In the genomic region with DNA sequence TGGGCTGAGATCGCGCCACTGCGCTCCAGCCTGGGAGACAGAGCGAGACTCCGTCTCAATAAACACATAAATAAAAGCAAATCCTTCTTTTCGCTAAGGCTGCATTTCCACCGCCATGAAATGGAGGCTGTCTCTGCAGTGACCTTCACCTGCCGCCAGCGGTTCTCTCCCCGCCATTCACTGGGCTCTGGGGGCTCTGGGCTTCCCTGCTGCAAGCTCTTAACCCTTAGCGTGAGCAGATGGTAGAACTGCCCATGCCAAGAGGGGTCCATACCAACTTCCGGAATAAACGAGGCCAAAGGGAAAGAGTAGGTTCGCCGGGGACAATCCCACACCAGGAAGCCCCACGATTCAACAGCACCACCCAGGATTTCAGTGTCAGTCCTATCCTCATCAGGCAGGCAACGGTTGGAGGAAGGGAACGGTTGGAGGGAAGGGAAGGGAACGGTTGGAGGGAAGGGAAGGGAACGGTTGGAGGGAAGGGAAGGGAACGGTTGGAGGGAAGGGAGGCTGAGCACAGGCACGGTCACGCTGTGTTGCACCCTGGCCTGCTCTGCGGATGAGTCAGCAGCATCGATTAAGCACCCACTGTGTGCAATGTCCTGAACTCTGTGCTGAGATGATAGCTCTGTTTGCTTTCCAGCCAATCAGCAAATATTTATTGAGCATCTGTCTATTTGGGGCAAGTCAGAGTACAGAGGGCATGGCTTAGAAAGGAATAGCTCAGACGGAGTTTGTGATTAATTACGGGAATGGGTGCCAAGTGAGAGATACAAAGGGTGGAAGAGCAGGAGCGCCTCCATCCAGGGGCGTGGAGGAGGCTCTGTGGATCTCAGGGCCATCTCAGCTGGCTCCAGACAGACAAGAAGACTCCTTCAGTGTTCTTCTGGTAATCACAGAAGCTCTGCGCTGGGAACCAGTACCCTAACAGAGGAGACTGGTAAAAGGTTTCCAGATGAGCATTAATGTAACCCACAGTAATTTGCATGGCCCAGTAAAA, we compare ENCODE assay signal across 1 cellular context.
TF ChIP-seq lines count a peak whose summit lies in the region.

No MANE protein-coding gene starts in this region.

TF ChIP-seq in HepG2, 621 proteins besides CTCF, POLR2A, EP300 and RAD21 (continued from another document):
- TF ChIP-seq ZNF292 (CRISPR knock-in tag; IDR thresholded peaks at IDR 0.05; ENCODE audit: borderline replicate concordance, low read depth), result peak; percentile 93; the same call in 1 of the 2 replicates
- peak; percentile 98 for TF ChIP-seq PAXIP1 (CRISPR knock-in tag; conservative IDR thresholded peaks at IDR 0.05)
- TF ChIP-seq TFE3 (CRISPR knock-in tag; IDR thresholded peaks at IDR 0.05), result no peak
- TF ChIP-seq, protein P1, sequence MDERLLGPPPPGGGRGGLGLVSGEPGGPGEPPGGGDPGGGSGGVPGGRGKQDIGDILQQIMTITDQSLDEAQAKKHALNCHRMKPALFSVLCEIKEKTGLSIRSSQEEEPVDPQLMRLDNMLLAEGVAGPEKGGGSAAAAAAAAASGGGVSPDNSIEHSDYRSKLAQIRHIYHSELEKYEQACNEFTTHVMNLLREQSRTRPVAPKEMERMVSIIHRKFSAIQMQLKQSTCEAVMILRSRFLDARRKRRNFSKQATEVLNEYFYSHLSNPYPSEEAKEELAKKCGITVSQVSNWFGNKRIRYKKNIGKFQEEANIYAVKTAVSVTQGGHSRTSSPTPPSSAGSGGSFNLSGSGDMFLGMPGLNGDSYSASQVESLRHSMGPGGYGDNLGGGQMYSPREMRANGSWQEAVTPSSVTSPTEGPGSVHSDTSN (CRISPR knock-in tag; IDR thresholded peaks at IDR 0.05), result peak; percentile 50; the same call in 1 of the 2 replicates
- TF ChIP-seq PATZ1 (CRISPR knock-in tag; IDR thresholded peaks at IDR 0.05), result peak; percentile 42; the same call in 1 of the 2 replicates
- TF ChIP-seq JUNB (CRISPR knock-in tag; IDR thresholded peaks at IDR 0.05; ENCODE audit: borderline replicate concordance), result peak; percentile 98
- peak; percentile 94 for TF ChIP-seq TARDBP (CRISPR knock-in tag; IDR thresholded peaks at IDR 0.05)
- no peak for TF ChIP-seq GRHL1 (CRISPR knock-in tag; conservative IDR thresholded peaks at IDR 0.05)
- TF ChIP-seq HOXA9 (CRISPR knock-in tag; IDR thresholded peaks at IDR 0.05; ENCODE audit: borderline replicate concordance), result no peak
- TF ChIP-seq IRF9 (CRISPR knock-in tag; IDR thresholded peaks at IDR 0.05; ENCODE audit: borderline replicate concordance), result no peak; the same call in 1 of the 2 replicates
- 0 out of 2 replicates have a peak, but pooled peaks have one; percentile 4 for TF ChIP-seq MNT (IDR thresholded peaks at IDR 0.05)
- TF ChIP-seq SAP130 (CRISPR knock-in tag; IDR thresholded peaks at IDR 0.05; ENCODE audit: low read depth), result peak; percentile 82
- peak; percentile 21; the same call in 1 of the 2 replicates for TF ChIP-seq ZNF737 (CRISPR knock-in tag; IDR thresholded peaks at IDR 0.05; ENCODE audit: borderline replicate concordance)
- TF ChIP-seq FOXA3 (CRISPR knock-in tag; IDR thresholded peaks at IDR 0.05), result peak; percentile 97
- peak; percentile 46; the same call in 1 of the 2 replicates for TF ChIP-seq THAP9 (CRISPR knock-in tag; IDR thresholded peaks at IDR 0.05; ENCODE audit: borderline replicate concordance)
- TF ChIP-seq NCOA2 (CRISPR knock-in tag; IDR thresholded peaks at IDR 0.05), result peak; percentile 93
- TF ChIP-seq STAT5B (CRISPR knock-in tag; IDR thresholded peaks at IDR 0.05), result no peak
- 0 out of 2 replicates have a peak, but pooled peaks have one; percentile 49 for TF ChIP-seq ZNF558 (CRISPR knock-in tag; IDR thresholded peaks at IDR 0.05; ENCODE audit: borderline replicate concordance)
- TF ChIP-seq, protein P2, sequence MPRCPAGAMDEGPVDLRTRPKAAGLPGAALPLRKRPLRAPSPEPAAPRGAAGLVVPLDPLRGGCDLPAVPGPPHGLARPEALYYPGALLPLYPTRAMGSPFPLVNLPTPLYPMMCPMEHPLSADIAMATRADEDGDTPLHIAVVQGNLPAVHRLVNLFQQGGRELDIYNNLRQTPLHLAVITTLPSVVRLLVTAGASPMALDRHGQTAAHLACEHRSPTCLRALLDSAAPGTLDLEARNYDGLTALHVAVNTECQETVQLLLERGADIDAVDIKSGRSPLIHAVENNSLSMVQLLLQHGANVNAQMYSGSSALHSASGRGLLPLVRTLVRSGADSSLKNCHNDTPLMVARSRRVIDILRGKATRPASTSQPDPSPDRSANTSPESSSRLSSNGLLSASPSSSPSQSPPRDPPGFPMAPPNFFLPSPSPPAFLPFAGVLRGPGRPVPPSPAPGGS (CRISPR knock-in tag; IDR thresholded peaks at IDR 0.05), result no peak
- TF ChIP-seq CREM (IDR thresholded peaks at IDR 0.05), result peak; percentile 87
- no peak for TF ChIP-seq CREM (CRISPR knock-in tag; IDR thresholded peaks at IDR 0.05)
- 0 out of 2 replicates have a peak, but pooled peaks have one; percentile 68 for TF ChIP-seq TSC22D2 (CRISPR knock-in tag; IDR thresholded peaks at IDR 0.05; ENCODE audit: borderline replicate concordance)
- TF ChIP-seq, protein P3, sequence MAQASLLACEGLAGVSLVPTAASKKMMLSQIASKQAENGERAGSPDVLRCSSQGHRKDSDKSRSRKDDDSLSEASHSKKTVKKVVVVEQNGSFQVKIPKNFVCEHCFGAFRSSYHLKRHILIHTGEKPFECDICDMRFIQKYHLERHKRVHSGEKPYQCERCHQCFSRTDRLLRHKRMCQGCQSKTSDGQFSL (CRISPR knock-in tag; IDR thresholded peaks at IDR 0.05), result no peak
- peak; percentile 96 for TF ChIP-seq TBX2 (CRISPR knock-in tag; IDR thresholded peaks at IDR 0.05; ENCODE audit: borderline replicate concordance)
- peak; percentile 73; the same call in 1 of the 2 replicates for TF ChIP-seq FOXJ3 (CRISPR knock-in tag; IDR thresholded peaks at IDR 0.05; ENCODE audit: borderline replicate concordance)
- TF ChIP-seq, protein P4, sequence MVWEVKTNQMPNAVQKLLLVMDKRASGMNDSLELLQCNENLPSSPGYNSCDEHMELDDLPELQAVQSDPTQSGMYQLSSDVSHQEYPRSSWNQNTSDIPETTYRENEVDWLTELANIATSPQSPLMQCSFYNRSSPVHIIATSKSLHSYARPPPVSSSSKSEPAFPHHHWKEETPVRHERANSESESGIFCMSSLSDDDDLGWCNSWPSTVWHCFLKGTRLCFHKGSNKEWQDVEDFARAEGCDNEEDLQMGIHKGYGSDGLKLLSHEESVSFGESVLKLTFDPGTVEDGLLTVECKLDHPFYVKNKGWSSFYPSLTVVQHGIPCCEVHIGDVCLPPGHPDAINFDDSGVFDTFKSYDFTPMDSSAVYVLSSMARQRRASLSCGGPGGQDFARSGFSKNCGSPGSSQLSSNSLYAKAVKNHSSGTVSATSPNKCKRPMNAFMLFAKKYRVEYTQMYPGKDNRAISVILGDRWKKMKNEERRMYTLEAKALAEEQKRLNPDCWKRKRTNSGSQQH (CRISPR knock-in tag; IDR thresholded peaks at IDR 0.05; ENCODE audit: low read depth), result peak; percentile 57; the same call in 1 of the 2 replicates
- peak; percentile 86 for TF ChIP-seq PHF5A (CRISPR knock-in tag; IDR thresholded peaks at IDR 0.05; ENCODE audit: low read depth, unreplicated experiment)
- TF ChIP-seq ZNF782 (CRISPR knock-in tag; IDR thresholded peaks at IDR 0.05; ENCODE audit: borderline replicate concordance), result no peak
